Comparison of ENCODE assay signal across 12 cellular contexts in genomic region chr10:81876253-81876731, GRCh38. TPM values are rescaled to one million over a fixed set of nuclear protein-coding genes. Genes with fewer than 3 reads are reported as not detected.
A peak's percentile ranks its signal among the peaks of the same experiment; 100 is the strongest.
DNase-seq lines count a peak whose midpoint lies in the region; ATAC-seq and TF ChIP-seq lines count a peak whose summit lies in the region.
"Had no signal": no experiment of that assay in that cellular context is flagged by ENCODE, and none has a peak within 500 bp of the region (broad histone marks: within the 10 kb centered on the region; RNA-seq: fewer than 3 reads in every experiment).

No MANE protein-coding gene starts in this region.

- no peaks in the 10 kb centered on the region for H3K27me3 Mint-ChIP-seq in Calu3 (ENCODE audit: unreplicated experiment)

- ATAC-seq in HG03159 (IDR thresholded peaks at IDR 0.05; ENCODE audit: unreplicated experiment) (no peak), esophagus mucosa (no peak)

- H3K23ac ChIP-seq in neuronal stem cell (ENCODE audit: low read depth, low read length, poor library complexity) = no peak overlapping the region

- peak overlapping the region; percentile 78 for H3K4me2 ChIP-seq in neuronal stem cell (ENCODE audit: insufficient read depth, low read length, poor library complexity, severe bottlenecking)

- H3K27me3 ChIP-seq in esophagus muscularis mucosa = peaks cover 0 to 78% (median 27%) of the 10 kb centered on the region in 4 donors
- peaks cover 0 to 48% (median 20%) of the 10 kb centered on the region in 3 experiments for H3K27me3 ChIP-seq in neuronal stem cell (ENCODE audit: control insufficient read depth in 3 of 3, insufficient read depth in 3 of 3, low read depth in 1 of 3, low read length in 3 of 3)

- H3K27ac ChIP-seq in esophagus muscularis mucosa (replicated peaks in 1 of 4) (no peak overlapping the region), neuronal stem cell (replicated peaks; ENCODE audit: low read length) (no peak overlapping the region)
- H3K27ac ChIP-seq: SJSA1 had no signal

- no TSS peak for BruUV-seq in Calu3 (replicated peaks; lab: Mats Ljungman, UMichigan)

- H3K4me3 ChIP-seq in esophagus muscularis mucosa (peak overlapping the region; percentile 41 to 58 (median 46)), neuronal stem cell (ENCODE audit: low read length in 2 of 2) (peak overlapping the region; percentile 71 to 92)
- H3K4me3 ChIP-seq: SJSA1 had no signal

- H2BK12ac ChIP-seq in neuronal stem cell (ENCODE audit: low read length) = no peak overlapping the region

- intact Hi-C loops in Calu3 (cut with micrococcal nuclease; ENCODE audit: unreplicated experiment) (loop anchor here (5.0 kb wide), 1 partner anchor 286 kb away; no protein-coding TSS in a partner anchor), esophagus muscularis mucosa (cut with DNase I) (no loop called here)

- H4K91ac ChIP-seq in neuronal stem cell (ENCODE audit: low read depth, low read length, poor library complexity) = no peak overlapping the region

- H3K9me3 ChIP-seq in esophagus muscularis mucosa = no peaks in the 10 kb centered on the region
- H3K9me3 ChIP-seq in neuronal stem cell (replicated peaks in 1 of 2; ENCODE audit: control insufficient read depth in 2 of 2, insufficient read depth in 1 of 2, low read depth in 1 of 2, low read length in 2 of 2) = no peaks in the 10 kb centered on the region
- H3K9me3 ChIP-seq: SJSA1 had no signal

- peaks cover 39% of the 10 kb centered on the region for H3K4me1 Mint-ChIP-seq in Calu3 (ENCODE audit: low read depth, unreplicated experiment)

- no peaks in the 10 kb centered on the region for H3K36me3 ChIP-seq in esophagus muscularis mucosa
- no peaks in the 10 kb centered on the region for H3K36me3 ChIP-seq in neuronal stem cell (replicated peaks in 1 of 2; ENCODE audit: control insufficient read depth in 2 of 2, insufficient read depth in 2 of 2, low read length in 2 of 2)
- H3K36me3 ChIP-seq: SJSA1 had no signal

- H3K18ac ChIP-seq in neuronal stem cell (ENCODE audit: low read length) = peak overlapping the region; percentile 76

- peak overlapping the region; percentile 88 for H3K4me3 Mint-ChIP-seq in Calu3 (ENCODE audit: low read depth, unreplicated experiment)

- no peaks in the 10 kb centered on the region for H3K79me1 ChIP-seq in neuronal stem cell (ENCODE audit: low read depth, low read length)

- no peak overlapping the region for H3K14ac ChIP-seq in neuronal stem cell (ENCODE audit: low read length)

- H2AK5ac ChIP-seq in neuronal stem cell (ENCODE audit: low read depth, low read length) = peak overlapping the region; percentile 82

- 4% methylated on average over 17 of the region's 18 CpGs for WGBS in esophagus muscularis mucosa
- no CpG with 5 or more reads among the region's 18 CpGs for WGBS in neuronal stem cell (ENCODE audit: extremely low coverage in 2 of 2, insufficient read length in 2 of 2, insufficient replicate concordance in 1 of 2), 2 donors

- CTCF ChIA-PET in Calu3 (lab: Charles Lee) = interaction anchor here (0.5 to 1.4 kb wide), 3 partner anchors 34 to 474 kb away, joined by 3 to 6 read pairs (median 4); no protein-coding TSS in a partner anchor

- H3K4me1 ChIP-seq in esophagus muscularis mucosa (peaks cover 10 to 31% (median 27%) of the 10 kb centered on the region in 4 donors), neuronal stem cell (ENCODE audit: control insufficient read depth in 2 of 2, insufficient read depth in 1 of 2, low read depth in 1 of 2, low read length in 2 of 2) (peaks cover 2 to 3% of the 10 kb centered on the region in 2 donors)
- H3K4me1 ChIP-seq: SJSA1 had no signal

- no peak for TF ChIP-seq POLR2A in esophagus muscularis mucosa (IDR thresholded peaks at IDR 0.05; ENCODE audit: low read depth)

- no peak overlapping the region for H2BK5ac ChIP-seq in neuronal stem cell (ENCODE audit: low read length)

- H3K27ac Mint-ChIP-seq in Calu3 (ENCODE audit: unreplicated experiment) = peak overlapping the region; percentile 91

- H2AFZ ChIP-seq in neuronal stem cell (ENCODE audit: low read length) = peak overlapping the region; percentile 97

- H2BK120ac ChIP-seq in neuronal stem cell (ENCODE audit: low read depth, low read length) = no peak overlapping the region

- peak; percentile 63 for DNase-seq in Calu3
- DNase-seq in NCI-H1048 (lab: John Stamatoyannopoulos, UW) = peak; percentile 74
- no peak for DNase-seq in esophagus muscularis mucosa (ENCODE audit: extremely low spot score)
- DNase-seq in neuronal stem cell (ENCODE audit: low spot score) = peak; percentile 35
- DNase-seq in GM20000 (ENCODE audit: low spot score) = no peak
- no peak for DNase-seq in AG08396 (ENCODE audit: low spot score)
- DNase-seq: hippocampal formation; stimulated activated CD4-positive, alpha-beta T cell treated with anti-CD3 and anti-CD28 coated beads, Interleukin-1b, Interleukin-23, amount 100 ng/mL, for 48 hours had no signal

- TF ChIP-seq CTCF in Calu3 (IDR thresholded peaks at IDR 0.05; ENCODE audit: unreplicated experiment) (no peak), esophagus muscularis mucosa (IDR thresholded peaks at IDR 0.05) (no peak), GM20000 (IDR thresholded peaks at IDR 0.05; ENCODE audit: extremely low read depth, missing control alignments) (no peak)

- H2BK15ac ChIP-seq in neuronal stem cell (ENCODE audit: low read length) = no peak overlapping the region

- H3K9me3 Mint-ChIP-seq in Calu3 (ENCODE audit: low read depth, unreplicated experiment) = no peaks in the 10 kb centered on the region

- H3K36me3 Mint-ChIP-seq in Calu3 (ENCODE audit: insufficient read depth, unreplicated experiment) = peaks cover 59% of the 10 kb centered on the region

- TF ChIP-seq EP300 in esophagus muscularis mucosa (IDR thresholded peaks at IDR 0.05) = no peak

- peak overlapping the region; percentile 7 for H3K9ac ChIP-seq in neuronal stem cell (ENCODE audit: low read depth, low read length, poor library complexity)

- H3K4ac ChIP-seq in neuronal stem cell (ENCODE audit: low read length) = no peak overlapping the region

- no peak overlapping the region for H4K8ac ChIP-seq in neuronal stem cell (ENCODE audit: low read depth, low read length)

RNA-seq across cellular contexts. Expression of gene NRG3, which starts 1.3 kb away (rescaled TPM):
- total RNA-seq in Calu3 (2022) = 35.3 and 46.3 TPM in 2 replicates
- total RNA-seq in esophagus muscularis mucosa = under 1 TPM; under 0.01 to 0.65 (median 0.17) TPM
- polyA plus RNA-seq in neuronal stem cell (2013, experiment 1 of 2) = 2.5 TPM
- 2.5 TPM for polyA plus RNA-seq in neuronal stem cell (2013, experiment 2 of 2)
- total RNA-seq in esophagus mucosa = not detected
- total RNA-seq: LHCN-M2, SJSA1 had no signal

Comparison
In these comparisons a context has a peak if more than half of its experiments do, and no peak if none do; other contexts are left out.
1. DNase-seq: peak in Calu3 (single experiment), NCI-H1048 (single experiment) and neuronal stem cell (single experiment); none in esophagus muscularis mucosa (single experiment), GM20000 (single experiment) and AG08396 (single experiment).
2. RNA of gene NRG3, which starts 1.3 kb away (total RNA-seq): 35.3 to 46.3 TPM in Calu3; under 0.01 to 0.65 TPM in esophagus muscularis mucosa and not detected in esophagus mucosa (single experiment); every median in the first group is over 10 times any median in the second.